Comparison of ENCODE assay signal across 24 cellular contexts in the genomic region with DNA sequence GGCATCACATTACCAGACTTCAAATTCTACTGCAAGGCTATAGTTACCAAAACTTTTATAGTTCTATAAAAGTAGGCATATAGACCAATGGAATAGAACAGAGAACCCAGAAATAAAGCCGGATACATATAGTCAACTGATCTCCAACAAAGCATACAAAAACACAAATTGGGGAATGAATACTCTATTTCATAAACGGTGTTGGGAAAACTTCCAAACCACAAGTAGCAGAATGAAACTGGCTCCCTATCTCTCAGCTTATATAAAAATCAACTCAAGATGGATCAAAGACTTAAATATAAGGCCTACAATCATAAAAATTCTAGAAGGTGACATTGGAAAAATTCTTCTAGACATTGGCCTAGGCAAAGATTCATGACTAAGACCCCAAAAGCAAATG.
"Had no signal": no experiment of that assay in that cellular context is flagged by ENCODE, and none has a peak within 500 bp of the region (broad histone marks: within the 10 kb centered on the region; RNA-seq: fewer than 3 reads in every experiment).

No MANE protein-coding gene starts in this region.

- H3K9ac ChIP-seq: KMS-11 had no signal

- H3K9me3 ChIP-seq: body of pancreas, Peyer's patch had no signal

- H3K36me3 ChIP-seq: breast epithelium, Peyer's patch had no signal

- DNase-seq: activated CD4-positive, alpha-beta T cell treated with anti-CD3 and anti-CD28 coated beads, Interleukin-2, amount 10 ng/mL, durations not matched to agents 24 days and 14 days; activated CD4-positive, alpha-beta T cell treated with anti-CD3 and anti-CD28 coated beads, Interleukin-2, amount 50 U/mL, for 4 hours; activated CD8-positive, alpha-beta memory T cell treated with anti-CD3 and anti-CD28 coated beads, Interleukin-2, amount 50 U/mL, for 4 hours; activated naive CD4-positive, alpha-beta T cell treated with anti-CD3 and anti-CD28 coated beads, Interleukin-2, amount 10 ng/mL, durations not matched to agents 7 days and 5 days; activated naive CD8-positive, alpha-beta T cell treated with anti-CD3 and anti-CD28 coated beads, Interleukin-2, amount 50 U/mL, for 24 hours; activated T-cell treated with anti-CD3 and anti-CD28 coated beads for 4 hours; activated T-cell treated with anti-CD3 and anti-CD28 coated beads, Interleukin-2, amount 50 U/mL, for 4 hours; amniotic stem cell; aorta; body of pancreas; NCI-H1092 treated with DMSO at 0.1 percent for 48 hours; NCI-H1417; NCI-H1694; NCI-H1930; NCI-H2081 treated with DMSO at 0.1 percent for 48 hours; NCI-H345; NCI-H524 treated with DMSO at 0.1 percent for 48 hours; PC-3; Peyer's patch; SIG-M5; T1000 had no signal

- H3K27me3 ChIP-seq: body of pancreas, breast epithelium, Peyer's patch had no signal

- H3K4me1 ChIP-seq: body of pancreas, breast epithelium, Peyer's patch had no signal

- ATAC-seq: activated naive CD8-positive, alpha-beta T cell treated with anti-CD3 and anti-CD28 coated beads, Interleukin-2, amount 50 U/mL, for 24 hours; activated T-cell treated with anti-CD3 and anti-CD28 coated beads, Interleukin-2, amount 50 U/mL, for 4 hours; body of pancreas; Right ventricle myocardium inferior had no signal

- H3K4me3 ChIP-seq: body of pancreas, breast epithelium, Peyer's patch had no signal
